8 cellular contexts compared by ENCODE assay signal in the genomic region with DNA sequence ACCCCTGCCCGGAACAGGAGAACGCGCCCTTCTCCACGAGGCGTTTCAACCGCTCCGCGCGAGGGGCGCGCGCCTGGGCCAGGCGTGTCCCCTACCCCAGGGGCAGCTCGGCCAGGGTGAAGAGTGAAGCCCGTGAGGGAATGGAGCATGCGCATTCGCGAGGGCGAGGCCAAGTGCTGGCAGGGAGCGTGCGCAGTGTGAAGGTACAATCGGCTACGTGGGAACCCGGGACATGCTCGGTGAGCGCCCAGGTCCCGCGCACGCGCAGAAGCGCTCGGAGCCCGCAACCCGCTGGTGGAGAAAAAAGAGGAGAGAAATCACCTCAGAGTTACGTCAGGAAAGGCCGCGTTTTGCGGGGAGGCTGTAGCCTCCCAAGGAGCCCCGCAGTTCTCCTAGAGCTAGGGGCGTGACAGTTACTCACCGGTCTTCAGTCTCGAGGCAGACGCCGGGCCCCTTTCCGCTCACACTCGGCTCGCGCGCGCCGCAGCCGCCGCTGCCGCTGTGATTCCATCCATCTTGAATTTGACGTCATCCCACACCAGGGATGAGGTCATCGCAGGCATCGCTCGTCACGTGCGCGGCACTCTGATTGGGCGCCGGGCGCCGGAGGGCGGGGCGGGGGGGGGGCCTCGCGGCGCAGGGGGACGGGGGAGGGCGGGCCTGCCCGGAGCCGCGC. TPM values are rescaled to one million over a fixed set of nuclear protein-coding genes. Genes with fewer than 3 reads are reported as not detected.
DNase-seq lines count a peak whose midpoint lies in the region; ATAC-seq and TF ChIP-seq lines count a peak whose summit lies in the region.

A gene (minus strand): TSS at position 530 of the 676 bp plus-strand sequence. CDS start 16,265 bp downstream, outside the sequence.

- 0% methylated on average over 1 of the region's 75 CpGs; no CpG with 5 or more reads in 1 of the 2 donors for WGBS in gastroesophageal sphincter (ENCODE audit: low coverage in 1 of 2), 2 donors

- H3K4me1 ChIP-seq in gastroesophageal sphincter: peaks cover 0 to 17% (median 5%) of the 10 kb centered on the region in 3 donors

- peak within 1 kb of the TSS; percentile 95 for H3K9ac ChIP-seq in SK-N-MC (ENCODE audit: insufficient read length)

- H3K36me3 ChIP-seq in SK-N-MC (ENCODE audit: insufficient read depth, low read length) (peaks cover 22% of the 10 kb centered on the region), gastroesophageal sphincter (no peaks in the 10 kb centered on the region)

- H3K9me3 Mint-ChIP-seq in activated naive CD4-positive, alpha-beta T cell treated with anti-CD3 and anti-CD28 coated beads, Interleukin-2, amount 10 ng/mL, durations not matched to agents 7 days and 5 days: peaks cover 5% of the 10 kb centered on the region

- H3K4me3 ChIP-seq in HFF-Myc (replicated peaks; ENCODE audit: low read depth, low read length): peak within 1 kb of the TSS; percentile 76
- peak within 1 kb of the TSS; percentile 67 for H3K4me3 ChIP-seq in NB4 (ENCODE audit: low read depth, low read length)
- peak within 1 kb of the TSS; percentile 89 for H3K4me3 ChIP-seq in SK-N-MC
- H3K4me3 ChIP-seq in gastroesophageal sphincter: peak within 1 kb of the TSS; percentile 67 to 99

- H3K9me3 ChIP-seq in SK-N-MC (ENCODE audit: low read depth, low read length): no peaks in the 10 kb centered on the region
- H3K9me3 ChIP-seq in gastroesophageal sphincter: no peaks in the 10 kb centered on the region

- H3K4me3 Mint-ChIP-seq in activated naive CD4-positive, alpha-beta T cell treated with anti-CD3 and anti-CD28 coated beads, Interleukin-2, amount 10 ng/mL, durations not matched to agents 7 days and 5 days: peak within 1 kb of the TSS; percentile 91

- TF ChIP-seq POLR2A in NB4 (IDR thresholded peaks at IDR 0.05; ENCODE audit: extremely low read depth, insufficient read length) (peak; percentile 80), gastroesophageal sphincter (IDR thresholded peaks at IDR 0.05) (peak; percentile 83 to 89)

- H3K27me3 ChIP-seq in gastroesophageal sphincter: no peaks in the 10 kb centered on the region

- peaks cover 21% of the 10 kb centered on the region for H3K36me3 Mint-ChIP-seq in activated naive CD4-positive, alpha-beta T cell treated with anti-CD3 and anti-CD28 coated beads, Interleukin-2, amount 10 ng/mL, durations not matched to agents 7 days and 5 days

- peak within 1 kb of the TSS; percentile 95 for H3K27ac ChIP-seq in SK-N-MC
- H3K27ac ChIP-seq in gastroesophageal sphincter: peak within 1 kb of the TSS; percentile 90 to 100 (median 98)

- H3K4me1 Mint-ChIP-seq in activated naive CD4-positive, alpha-beta T cell treated with anti-CD3 and anti-CD28 coated beads, Interleukin-2, amount 10 ng/mL, durations not matched to agents 7 days and 5 days: peaks cover 34% of the 10 kb centered on the region

- peak; percentile 47 for TF ChIP-seq EP300 in gastroesophageal sphincter (IDR thresholded peaks at IDR 0.05)

- peaks cover 20% of the 10 kb centered on the region for H3K27me3 Mint-ChIP-seq in activated naive CD4-positive, alpha-beta T cell treated with anti-CD3 and anti-CD28 coated beads, Interleukin-2, amount 10 ng/mL, durations not matched to agents 7 days and 5 days

- H3K27ac Mint-ChIP-seq in activated naive CD4-positive, alpha-beta T cell treated with anti-CD3 and anti-CD28 coated beads, Interleukin-2, amount 10 ng/mL, durations not matched to agents 7 days and 5 days: peak within 1 kb of the TSS; percentile 100

- ATAC-seq in gastroesophageal sphincter: peak; percentile 97

- DNase-seq in GF-D8 (lab: John Stamatoyannopoulos, UW) (peak; percentile 97), HFF-Myc (ENCODE audit: extremely low read depth, low read depth) (peak; percentile 94), NB4 (ENCODE audit: low read depth) (peak; percentile 96), SK-N-MC (ENCODE audit: low read depth, low spot score) (peak; percentile 89), non-pigmented ciliary epithelial cell (ENCODE audit: low read depth) (peak; percentile 84), superior temporal gyrus (ENCODE audit: extremely low spot score) (peak; percentile 99)
- peak; percentile 98 for DNase-seq in activated naive CD4-positive, alpha-beta T cell treated with anti-CD3 and anti-CD28 coated beads, Interleukin-2, amount 10 ng/mL, durations not matched to agents 7 days and 5 days

- CTCF ChIA-PET in activated naive CD4-positive, alpha-beta T cell treated with anti-CD3 and anti-CD28 coated beads, Interleukin-2, amount 10 ng/mL, durations not matched to agents 7 days and 5 days (lab: Charles Lee): interaction anchor here (1.3 kb wide), 1 partner anchor 107 kb away, joined by 3 read pairs; no protein-coding TSS in a partner anchor

- TF ChIP-seq CTCF in HFF-Myc (IDR thresholded peaks at IDR 0.05; ENCODE audit: low read depth, low read length, missing control alignments): no peak
- TF ChIP-seq CTCF in NB4 (IDR thresholded peaks at IDR 0.05; ENCODE audit: low read depth, low read length): no peak
- TF ChIP-seq CTCF in gastroesophageal sphincter (IDR thresholded peaks at IDR 0.05): no peak

RNA-seq across cellular contexts. Expression of the gene that starts here (rescaled TPM):
- total RNA-seq in gastroesophageal sphincter: 10 to 100 TPM in 2 of 4 donors, 1 to 10 TPM in 2; 6.6 to 14.1 (median 9.4) TPM

Comparison
In these comparisons a context has a peak if more than half of its experiments do, and no peak if none do; other contexts are left out.
1. Peak in every context shown above with its lines: DNase-seq, ATAC-seq, H3K4me3 ChIP-seq and H3K27ac ChIP-seq.